Comparison of ENCODE assay signal across 8 cellular contexts in genomic region chr3:37862219-37862711, GRCh38. TPM values are rescaled to one million over a fixed set of nuclear protein-coding genes. Genes with fewer than 3 reads are reported as not detected.
DNase-seq lines count a peak whose midpoint lies in the region; FAIRE-seq and TF ChIP-seq lines count a peak whose summit lies in the region.

No MANE protein-coding gene starts in this region.

- peaks cover 10% of the 10 kb centered on the region for H4K20me1 ChIP-seq in keratinocyte (ENCODE audit: control insufficient read depth, extremely low read depth, insufficient read depth, low read length)

- no peak for TF ChIP-seq CTCF in GM10266 (IDR thresholded peaks at IDR 0.05; ENCODE audit: control insufficient read depth, insufficient read depth, low read depth, missing control alignments)
- TF ChIP-seq CTCF in brain microvascular endothelial cell (IDR thresholded peaks at IDR 0.05; ENCODE audit: low read depth, low read length, missing control alignments): no peak
- TF ChIP-seq CTCF in keratinocyte (optimal IDR thresholded peaks at IDR 0.05 in 1 of 3, IDR thresholded peaks at IDR 0.05 in 1 of 3, conservative IDR thresholded peaks at IDR 0.05 in 1 of 3; ENCODE audit: extremely low read depth in 1 of 3, insufficient read depth in 2 of 3, low read length in 3 of 3): no peak
- TF ChIP-seq CTCF in spleen (IDR thresholded peaks at IDR 0.05 in 8 of 11, conservative IDR thresholded peaks at IDR 0.05 in 3 of 11): no peak

- H3K4me3 ChIP-seq in SK-N-MC (peak overlapping the region; percentile 80), brain microvascular endothelial cell (ENCODE audit: low read depth, low read length) (peak overlapping the region; percentile 73), keratinocyte (ENCODE audit: control insufficient read depth in 2 of 3, extremely low read depth in 1 of 3, insufficient read depth in 2 of 3, low read depth in 1 of 3, low read length in 3 of 3) (peak overlapping the region; percentile 56 to 88 (median 84)), spleen (peak overlapping the region; percentile 44 to 77 (median 58))

- in situ Hi-C loops in brain microvascular endothelial cell (cut with HindIII; ENCODE audit: low pct_ligation_motif_present, low sequenced_read_pairs): no loop called here

- H3K27ac ChIP-seq in SK-N-MC (no peak overlapping the region), brain microvascular endothelial cell (no peak overlapping the region), keratinocyte (ENCODE audit: control insufficient read depth, insufficient read depth, low read length) (peak overlapping the region; percentile 70), spleen (peak overlapping the region in 6 of 8 donors; percentile 55 to 82 (median 72))

- H3K4me2 ChIP-seq in keratinocyte (ENCODE audit: control insufficient read depth, extremely low read depth, insufficient read depth, low read depth, low read length): peak overlapping the region; percentile 87

- no peak for TF ChIP-seq POLR2A in spleen (IDR thresholded peaks at IDR 0.05)

- no peaks in the 10 kb centered on the region for H3K27me3 ChIP-seq in brain microvascular endothelial cell (replicated peaks)
- H3K27me3 ChIP-seq in keratinocyte (ENCODE audit: control insufficient read depth, extremely low read depth, insufficient read depth, low read length): no peaks in the 10 kb centered on the region
- H3K27me3 ChIP-seq in spleen (replicated peaks in 1 of 7): peaks cover 0 to 42% (median 6%) of the 10 kb centered on the region in 7 donors

- intact Hi-C loops in spleen (cut with DNase I; ENCODE audit: low total_unique reads): no loop called here

- peak overlapping the region; percentile 14 for H2AFZ ChIP-seq in keratinocyte (ENCODE audit: control insufficient read depth, low read length)

- dilution Hi-C loops in keratinocyte (cut with MboI; ENCODE audit: extremely low pct_ligation_motif_present, low sequenced_read_pairs): no loop called here

- no peaks in the 10 kb centered on the region for H3K9me3 ChIP-seq in SK-N-MC (ENCODE audit: low read depth, low read length)
- no peaks in the 10 kb centered on the region for H3K9me3 ChIP-seq in keratinocyte (ENCODE audit: control insufficient read depth, low read depth, low read length)
- no peaks in the 10 kb centered on the region for H3K9me3 ChIP-seq in spleen

- 4 to 16% (median 8%) methylated on average over 23 to 36 of the region's 36 CpGs for WGBS in spleen, 5 donors

- peaks cover 64% of the 10 kb centered on the region for H3K79me2 ChIP-seq in keratinocyte (ENCODE audit: control insufficient read depth, insufficient read depth, low read length)

- DNase-seq in GM10266 (ENCODE audit: extremely low spot score) (peak; percentile 50), SK-N-MC (ENCODE audit: low read depth, low spot score) (no peak), brain microvascular endothelial cell (peak; percentile 22), keratinocyte (ENCODE audit: low read depth, low spot score) (no peak), spleen (peak; percentile 83), LoVo (ENCODE audit: low spot score) (no peak), SW 1271 (lab: John Stamatoyannopoulos, UW) (no peak), NCI-H524 treated with DMSO at 0.1 percent for 48 hours (lab: John Stamatoyannopoulos, UW) (no peak)

- no peak for FAIRE-seq in keratinocyte (lab: Jason Lieb, UNC)

- H3K9ac ChIP-seq in SK-N-MC (ENCODE audit: insufficient read length) (peak overlapping the region; percentile 37), keratinocyte (ENCODE audit: control insufficient read depth, extremely low read depth, insufficient read depth, low read length) (peak overlapping the region; percentile 81)

- no peaks in the 10 kb centered on the region for H3K36me3 ChIP-seq in SK-N-MC (ENCODE audit: insufficient read depth, low read length)
- no peaks in the 10 kb centered on the region for H3K36me3 ChIP-seq in brain microvascular endothelial cell (replicated peaks)
- no peaks in the 10 kb centered on the region for H3K36me3 ChIP-seq in keratinocyte (ENCODE audit: control insufficient read depth in 2 of 2, extremely low read depth in 1 of 2, insufficient read depth in 2 of 2, low read length in 2 of 2)
- H3K36me3 ChIP-seq in spleen: no peaks in the 10 kb centered on the region

- H3K9me1 ChIP-seq in keratinocyte (ENCODE audit: control insufficient read depth, extremely low read depth, insufficient read depth, low read length): no peaks in the 10 kb centered on the region

- H3K4me1 ChIP-seq in keratinocyte (ENCODE audit: control insufficient read depth, extremely low read depth, insufficient read depth, low read length) (peaks cover 44% of the 10 kb centered on the region), spleen (peaks cover 4 to 56% (median 31%) of the 10 kb centered on the region in 6 donors)

RNA-seq across cellular contexts. Expression of gene CTDSPL, which starts 0.6 kb away (rescaled TPM):
- polyA plus RNA-seq in keratinocyte (77.7 to 83.2 TPM (median 83.0 TPM) in 3 replicates), spleen (1 to 10 TPM; 3.9 to 8.7 (median 4.6) TPM)
- polyA plus RNA-seq in keratinocyte (2011; ENCODE audit: low read depth): 8.3 TPM
- 63.8 and 80.6 TPM in 2 replicates for polyA plus RNA-seq in keratinocyte (2011; cell fraction: cytosol; rRNA removed)
- polyA plus RNA-seq in keratinocyte (2011; cell fraction: nucleus; rRNA removed): 62.6 and 70.5 TPM in 2 replicates
- 43.9 and 69.2 TPM in 2 replicates for polyA plus RNA-seq in keratinocyte (2012; ENCODE audit: low replicate concordance)
- 104 to 118 TPM (median 106 TPM) in 3 replicates for polyA minus RNA-seq in keratinocyte
- polyA minus RNA-seq in keratinocyte (2011; cell fraction: cytosol; rRNA and poly(A)+ RNA removed): 52.8 TPM
- 31.5 and 49.4 TPM in 2 replicates for polyA minus RNA-seq in keratinocyte (2011; cell fraction: nucleus; rRNA and poly(A)+ RNA removed)
- total RNA-seq in spleen: 10 to 100 TPM; 20.8 to 46.0 (median 31.8) TPM

Comparison
In these comparisons a context has a peak if more than half of its experiments do, and no peak if none do; other contexts are left out.
1. DNase-seq: peak in GM10266 (single experiment), brain microvascular endothelial cell (single experiment) and spleen (single experiment); none in SK-N-MC (single experiment), keratinocyte (single experiment), LoVo (single experiment), SW 1271 (0 of 2) and NCI-H524 treated with DMSO at 0.1 percent for 48 hours (single experiment).
2. H3K27ac ChIP-seq: peak in keratinocyte (single experiment) and spleen (6 of 8); none in SK-N-MC (single experiment) and brain microvascular endothelial cell (single experiment).
3. Peak in every context shown above with its lines, with median percentiles within 50 percentile points of each other: H3K4me3 ChIP-seq.